In genomic region chr3:52217409-52217805, GRCh38 we compare ENCODE assay signal across 10 cellular contexts. TPM values are rescaled to one million over a fixed set of nuclear protein-coding genes. Genes with fewer than 3 reads are reported as not detected.
DNase-seq lines count a peak whose midpoint lies in the region; TF ChIP-seq lines count a peak whose summit lies in the region.
"Had no signal": no experiment of that assay in that cellular context is flagged by ENCODE, and none has a peak within 500 bp of the region (broad histone marks: within the 10 kb centered on the region; RNA-seq: fewer than 3 reads in every experiment).

No MANE protein-coding gene starts in this region.

- H3K27ac Mint-ChIP-seq in Calu3 (ENCODE audit: unreplicated experiment) = peak overlapping the region; percentile 74

- TF ChIP-seq EP300 in sigmoid colon (IDR thresholded peaks at IDR 0.05) = no peak

- intact Hi-C loops in Calu3 (cut with micrococcal nuclease; ENCODE audit: unreplicated experiment) = loop anchor here (5.0 kb wide), 1 partner anchor 65 kb away; the partner anchor contains the start of gene POC1A
- intact Hi-C loops in sigmoid colon (cut with DNase I) = no loop called here

- H3K4me3 Mint-ChIP-seq in Calu3 (ENCODE audit: low read depth, unreplicated experiment) = peak overlapping the region; percentile 40

- H3K9me3 ChIP-seq in SJCRH30 (replicated peaks) (no peaks in the 10 kb centered on the region), esophagus (ENCODE audit: control insufficient read depth in 2 of 2, insufficient read depth in 1 of 2, low read depth in 1 of 2, low read length in 1 of 2) (no peaks in the 10 kb centered on the region), sigmoid colon (no peaks in the 10 kb centered on the region)

- TSS peak; percentile 71 for BruUV-seq in Calu3 (replicated peaks; lab: Mats Ljungman, UMichigan)

- TF ChIP-seq POLR2A in sigmoid colon (IDR thresholded peaks at IDR 0.05) = no peak

- WGBS in esophagus, 2 donors = 46 to 54% methylated on average over 10 of the region's 10 CpGs
- 30 to 53% methylated on average over 10 of the region's 10 CpGs for WGBS in sigmoid colon, 2 donors

- H3K36me3 Mint-ChIP-seq in Calu3 (ENCODE audit: insufficient read depth, unreplicated experiment) = peaks cover 42% of the 10 kb centered on the region

- H3K4me3 ChIP-seq in SJCRH30 (no peak overlapping the region), esophagus (ENCODE audit: low read depth in 1 of 2, low read length in 2 of 2) (no peak overlapping the region), sigmoid colon (no peak overlapping the region)

- TF ChIP-seq CTCF in Calu3 (IDR thresholded peaks at IDR 0.05; ENCODE audit: unreplicated experiment) (no peak), sigmoid colon (IDR thresholded peaks at IDR 0.05) (no peak)

- no peaks in the 10 kb centered on the region for H3K9me3 Mint-ChIP-seq in Calu3 (ENCODE audit: low read depth, unreplicated experiment)

- peaks cover 22% of the 10 kb centered on the region for H3K36me3 ChIP-seq in SJCRH30
- peaks cover 3 to 20% of the 10 kb centered on the region in 2 donors for H3K36me3 ChIP-seq in esophagus (ENCODE audit: control insufficient read depth in 2 of 2, insufficient read depth in 2 of 2, low read length in 1 of 2)
- peaks cover 21 to 32% (median 27%) of the 10 kb centered on the region in 4 donors for H3K36me3 ChIP-seq in sigmoid colon

- CTCF ChIA-PET in Calu3 (lab: Charles Lee) = interaction anchor here (1.0 to 1.6 kb wide), 3 partner anchors 14 to 63 kb away, joined by 4 to 13 read pairs (median 4); partner anchors contain the start of gene POC1A

- DNase-seq in Calu3 = no peak
- no peak for DNase-seq in SJCRH30
- no peak for DNase-seq in sigmoid colon
- no peak for DNase-seq in stimulated activated naive CD4-positive, alpha-beta T cell (lab: John Stamatoyannopoulos, UW)
- no peak for DNase-seq in NCI-H82 (lab: John Stamatoyannopoulos, UW)
- no peak for DNase-seq in NCI-H2227 (lab: John Stamatoyannopoulos, UW; ENCODE audit: unreplicated experiment)
- no peak for DNase-seq in HuH-7 (ENCODE audit: low spot score)
- DNase-seq: activated CD4-positive, CD25-positive, alpha-beta regulatory T cell had no signal

- no peaks in the 10 kb centered on the region for H3K27me3 Mint-ChIP-seq in Calu3 (ENCODE audit: unreplicated experiment)

- H3K27me3 ChIP-seq in SJCRH30 (no peaks in the 10 kb centered on the region), esophagus (ENCODE audit: control insufficient read depth in 1 of 2, insufficient read depth in 2 of 2, low read length in 2 of 2) (no peaks in the 10 kb centered on the region), sigmoid colon (no peaks in the 10 kb centered on the region)

- peak overlapping the region; percentile 44 for H3K27ac ChIP-seq in SJCRH30
- peak overlapping the region; percentile 67 to 92 for H3K27ac ChIP-seq in esophagus (ENCODE audit: low read depth in 2 of 2, low read length in 1 of 2)
- H3K27ac ChIP-seq in sigmoid colon = peak overlapping the region; percentile 35 to 66 (median 54)
- H3K27ac ChIP-seq: KMS-11 had no signal

- peaks cover 27% of the 10 kb centered on the region for H3K4me1 Mint-ChIP-seq in Calu3 (ENCODE audit: low read depth, unreplicated experiment)

- H3K4me1 ChIP-seq in SJCRH30 (peaks cover 20% of the 10 kb centered on the region), esophagus (ENCODE audit: control insufficient read depth in 2 of 2, insufficient read depth in 2 of 2, low read length in 1 of 2) (peaks cover 7 to 17% of the 10 kb centered on the region in 2 donors), sigmoid colon (peaks cover 0 to 33% (median 19%) of the 10 kb centered on the region in 4 donors)

RNA-seq across cellular contexts. Expression of gene TLR9, which starts 8.0 kb away (rescaled TPM):
- total RNA-seq in Calu3 (2022) = 0.14 and 0.27 TPM in 2 replicates
- total RNA-seq in SJCRH30 (2014; rRNA removed; shearing (Covaris generic)) = not detected in 2 replicates
- polyA plus RNA-seq in esophagus = under 1 TPM; 0.10 to 0.14 TPM
- under 1 TPM in 2 of 4 donors, not detected in 2; 0.54 to 0.55 TPM for total RNA-seq in sigmoid colon
- under 1 TPM in 1 of 3 donors, not detected in 2; 0.98 TPM for polyA plus RNA-seq in sigmoid colon

RNA-seq across cellular contexts. Expression of gene ALAS1, which starts 19.4 kb away (rescaled TPM):
- total RNA-seq in Calu3 (2022) (80.2 and 81.7 TPM in 2 replicates), sigmoid colon (10 to 100 TPM; 23.2 to 27.3 (median 25.8) TPM)
- total RNA-seq in SJCRH30 (2014; rRNA removed; shearing (Covaris generic)) = 46.8 and 50.3 TPM in 2 replicates
- polyA plus RNA-seq in esophagus (10 to 100 TPM; 17.2 to 36.4 TPM), sigmoid colon (100 to 1,000 TPM in 1 of 3 donors, 10 to 100 TPM in 2; 70.7 to 121 (median 81.7) TPM)

RNA-seq across cellular contexts. Expression of gene TWF2, which starts 21.6 kb away (rescaled TPM):
- total RNA-seq in Calu3 (2022) (48.1 and 49.1 TPM in 2 replicates), sigmoid colon (10 to 100 TPM; 40.4 to 57.3 (median 50.8) TPM)
- total RNA-seq in SJCRH30 (2014; rRNA removed; shearing (Covaris generic)) = 32.3 and 32.7 TPM in 2 replicates
- polyA plus RNA-seq in esophagus (10 to 100 TPM; 22.0 to 40.3 TPM), sigmoid colon (10 to 100 TPM; 62.5 to 79.3 (median 65.3) TPM)

RNA-seq across cellular contexts. Expression of gene PPM1M, which starts 28.2 kb away (rescaled TPM):
- total RNA-seq in Calu3 (2022) (6.5 and 7.1 TPM in 2 replicates), sigmoid colon (10 to 100 TPM; 21.7 to 28.2 (median 24.8) TPM)
- 6.1 and 7.6 TPM in 2 replicates for total RNA-seq in SJCRH30 (2014; rRNA removed; shearing (Covaris generic))
- polyA plus RNA-seq in esophagus (10 to 100 TPM; 10.1 to 15.6 TPM), sigmoid colon (10 to 100 TPM in 2 of 3 donors, 1 to 10 TPM in 1; 5.8 to 16.9 (median 11.4) TPM)
